In the genomic region with DNA sequence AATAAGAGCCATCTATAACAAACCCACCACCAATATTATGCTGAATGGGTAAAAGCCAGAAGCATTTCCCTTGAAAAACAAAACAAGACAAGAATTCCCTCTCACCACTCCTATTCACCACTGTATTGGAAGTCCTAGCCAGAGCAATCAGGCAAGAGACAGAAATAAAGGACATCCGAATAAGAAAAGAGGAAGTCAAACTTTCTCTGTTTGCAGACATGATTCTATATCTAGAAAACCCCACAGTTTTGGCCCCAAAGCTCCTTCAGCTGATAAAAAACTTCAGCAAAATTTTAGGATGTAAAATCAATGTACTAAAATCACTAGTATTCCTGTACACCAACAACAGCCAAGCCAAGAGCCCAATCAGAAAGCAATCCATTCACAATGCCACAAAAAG, we compare ENCODE assay signal across 2 cellular contexts.
TF ChIP-seq lines count a peak whose summit lies in the region.

No MANE protein-coding gene starts in this region.

TF ChIP-seq in GM12891, 5 proteins besides CTCF, POLR2A, EP300 and RAD21:
- TF ChIP-seq TAF1 (IDR thresholded peaks at IDR 0.05; ENCODE audit: low read depth, low read length) (no peak), SPI1 (IDR thresholded peaks at IDR 0.05; ENCODE audit: low read depth, low read length) (peak; percentile 57; the same call in 1 of the 2 replicates)

TF ChIP-seq in GM12878, 131 proteins besides CTCF, POLR2A, EP300 and RAD21:
- TF ChIP-seq ELK1 (IDR thresholded peaks at IDR 0.05; ENCODE audit: low read depth, low read length) = no peak
- TF ChIP-seq JUND (IDR thresholded peaks at IDR 0.05; ENCODE audit: low read depth, low read length) = no peak
- TF ChIP-seq IKZF2 (IDR thresholded peaks at IDR 0.05) = no peak
- TF ChIP-seq SPI1 (IDR thresholded peaks at IDR 0.05; ENCODE audit: borderline replicate concordance, insufficient read depth, low read depth, low read length) = peak; percentile 41; the same call in 1 of the 2 replicates
